In genomic region chr10:101845903-101846302, GRCh38 we compare ENCODE assay signal across 25 cellular contexts.
"Had no signal": no experiment of that assay in that cellular context is flagged by ENCODE, and none has a peak within 500 bp of the region (broad histone marks: within the 10 kb centered on the region; RNA-seq: fewer than 3 reads in every experiment).

No MANE protein-coding gene starts in this region.

- DNase-seq: colonic mucosa; dermis blood vessel endothelial cell; esophagus squamous epithelium; foreskin fibroblast; glutamatergic neuron; immature natural killer cell; kidney; left cardiac atrium; mammary epithelial cell; naive thymus-derived CD8-positive, alpha-beta T cell; nucleus accumbens; pancreas; right cardiac atrium; spleen; stimulated activated CD4-positive, alpha-beta T cell treated with anti-CD3 and anti-CD28 coated beads, Interleukin-15, amount 100 ng/mL, for 24 hours; stimulated activated CD4-positive, alpha-beta T cell treated with anti-CD3 and anti-CD28 coated beads, Interleukin-1b, Interleukin-23, amount 100 ng/mL, for 48 hours; stimulated activated CD4-positive, alpha-beta T cell treated with anti-CD3 and anti-CD28 coated beads, Interleukin-4, amount 100 ng/mL, for 24 hours; tibial artery; upper lobe of right lung had no signal

- H3K36me3 Mint-ChIP-seq: neural progenitor cell had no signal

- H3K4me3 Mint-ChIP-seq: immature natural killer cell; naive thymus-derived CD8-positive, alpha-beta T cell; neural progenitor cell; stimulated activated memory B cell treated with anti-CD40 and anti-IgM and Interleukin-4, amounts not matched to agents 10 μg/mL and 1 μg/mL and 100 μg/mL, for 72 hours; stimulated activated naive CD8-positive, alpha-beta T cell treated with anti-CD3 and anti-CD28 coated beads, Interleukin-15, Interleukin-2, amounts not matched to agents 100 ng/mL and 50 ng/mL, for 24 hours had no signal

- H3K36me3 ChIP-seq: colonic mucosa, neural progenitor cell had no signal

- FAIRE-seq: kidney, pancreas had no signal

- H2AFZ ChIP-seq: neural progenitor cell had no signal

- H3K4me2 ChIP-seq: neural progenitor cell had no signal

- H3K27ac Mint-ChIP-seq: immature natural killer cell; neural progenitor cell; progenitor cell of endocrine pancreas; stimulated activated memory B cell treated with anti-CD40 and anti-IgM and Interleukin-4, amounts not matched to agents 10 μg/mL and 1 μg/mL and 100 μg/mL, for 72 hours; stimulated activated naive CD8-positive, alpha-beta T cell treated with anti-CD3 and anti-CD28 coated beads, Interleukin-15, Interleukin-2, amounts not matched to agents 100 ng/mL and 50 ng/mL, for 24 hours had no signal

- H3K9me3 ChIP-seq: colonic mucosa, esophagus squamous epithelium, gastroesophageal sphincter, pancreas, spleen, tibial artery, upper lobe of right lung, vagina had no signal

- H3K27ac ChIP-seq: colonic mucosa, esophagus squamous epithelium, gastroesophageal sphincter, neural progenitor cell, pancreas, spleen, tibial artery, upper lobe of right lung, vagina had no signal

- ATAC-seq: gastroesophageal sphincter; left cardiac atrium; naive thymus-derived CD8-positive, alpha-beta T cell; pancreas; right cardiac atrium; stimulated activated memory B cell treated with anti-CD40 and anti-IgM and Interleukin-4, amounts not matched to agents 10 μg/mL and 1 μg/mL and 100 μg/mL, for 72 hours; upper lobe of right lung had no signal

- H3K9ac ChIP-seq: neural progenitor cell had no signal

- H3K9me3 Mint-ChIP-seq: immature natural killer cell; naive thymus-derived CD8-positive, alpha-beta T cell; neural progenitor cell; stimulated activated memory B cell treated with anti-CD40 and anti-IgM and Interleukin-4, amounts not matched to agents 10 μg/mL and 1 μg/mL and 100 μg/mL, for 72 hours; stimulated activated naive CD8-positive, alpha-beta T cell treated with anti-CD3 and anti-CD28 coated beads, Interleukin-15, Interleukin-2, amounts not matched to agents 100 ng/mL and 50 ng/mL, for 24 hours had no signal

- H3K27me3 Mint-ChIP-seq: stimulated activated memory B cell treated with anti-CD40 and anti-IgM and Interleukin-4, amounts not matched to agents 10 μg/mL and 1 μg/mL and 100 μg/mL, for 72 hours had no signal

- H3K4me3 ChIP-seq: colonic mucosa, esophagus squamous epithelium, gastroesophageal sphincter, neural progenitor cell, pancreas, spleen, tibial artery, upper lobe of right lung, vagina had no signal

- H3K27me3 ChIP-seq: colonic mucosa, esophagus squamous epithelium, pancreas, upper lobe of right lung, vagina had no signal
